Comparison of ENCODE assay signal across 8 cellular contexts in the genomic region with DNA sequence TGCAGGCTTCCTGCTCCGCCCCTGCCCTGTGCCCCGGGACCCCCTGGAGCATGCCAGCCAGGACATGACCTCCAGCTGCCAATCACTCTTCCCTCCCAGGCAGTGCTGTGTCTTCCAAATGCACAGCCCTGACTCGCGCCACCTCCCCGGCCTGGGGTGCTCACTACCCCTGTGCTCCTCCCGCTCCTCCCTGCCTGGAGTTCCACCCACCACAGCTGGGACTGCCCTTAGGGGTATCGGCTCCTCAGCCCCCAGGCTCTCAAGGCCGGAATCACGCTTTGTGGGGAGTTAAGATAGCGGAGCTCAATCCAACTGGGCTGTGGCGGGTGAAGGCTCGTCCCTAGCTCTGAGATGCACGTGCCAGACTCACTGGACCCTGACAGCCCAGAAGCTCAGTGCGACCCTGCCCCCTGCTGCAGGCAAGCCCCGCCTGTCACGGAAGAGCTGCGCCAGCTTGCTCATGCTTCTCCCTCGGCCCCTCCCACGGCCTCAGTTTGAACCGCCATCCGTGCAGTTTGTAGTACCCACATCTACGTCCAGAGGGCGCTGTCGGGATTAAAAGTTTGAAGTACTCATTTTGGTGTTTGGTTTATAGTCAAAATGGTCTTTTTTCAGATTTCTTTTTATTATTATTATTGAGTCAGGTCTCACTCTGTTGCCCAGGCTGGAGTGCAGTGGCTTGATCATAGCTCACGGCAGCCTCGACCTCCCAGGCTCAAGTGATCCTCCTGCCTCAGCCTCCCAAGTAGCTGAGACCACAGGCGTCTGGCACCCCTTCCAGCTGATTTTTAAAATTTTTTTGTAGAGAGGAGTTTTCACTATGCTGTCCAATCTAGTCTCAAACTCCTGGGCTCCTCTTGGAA.
A peak's percentile ranks its signal among the peaks of the same experiment; 100 is the strongest.
DNase-seq lines count a peak whose midpoint lies in the region; ATAC-seq and TF ChIP-seq lines count a peak whose summit lies in the region.

No MANE protein-coding gene starts in this region.

- H3K4me1 ChIP-seq in ES-I3 (ENCODE audit: insufficient read depth, low read length) (0 out of 2 replicates have a peak, but pooled peaks cover 3% of the 10 kb centered on the region), mucosa of descending colon (ENCODE audit: low read depth) (no peaks in the 10 kb centered on the region)

- H3K9ac ChIP-seq in ES-I3 (ENCODE audit: low read depth, low read length), result peak overlapping the region; percentile 46

- H3K4me3 ChIP-seq in epithelial cell of esophagus (ENCODE audit: low read length), result peak overlapping the region; percentile 28
- no peak overlapping the region for H3K4me3 ChIP-seq in mucosa of descending colon

- H3K9me3 ChIP-seq in ES-I3 (ENCODE audit: control insufficient read depth, insufficient read depth, low read length), result no peaks in the 10 kb centered on the region
- H3K9me3 ChIP-seq in mucosa of descending colon, result no peaks in the 10 kb centered on the region

- H3K36me3 Mint-ChIP-seq in activated CD4-positive, alpha-beta memory T cell treated with anti-CD3 and anti-CD28 coated beads for 36 hours, result no peaks in the 10 kb centered on the region
- H3K36me3 Mint-ChIP-seq in stimulated activated naive B cell treated with anti-CD40 and anti-IgM and Interleukin-4, amounts not matched to agents 10 μg/mL and 1 μg/mL and 100 μg/mL, for 72 hours, result no peaks in the 10 kb centered on the region

- no peak overlapping the region for H3K27ac Mint-ChIP-seq in activated CD4-positive, alpha-beta memory T cell treated with anti-CD3 and anti-CD28 coated beads for 36 hours
- H3K27ac Mint-ChIP-seq in stimulated activated naive B cell treated with anti-CD40 and anti-IgM and Interleukin-4, amounts not matched to agents 10 μg/mL and 1 μg/mL and 100 μg/mL, for 72 hours, result no peak overlapping the region

- ATAC-seq in mucosa of descending colon (peak; percentile 51), HG03039 (IDR thresholded peaks at IDR 0.05; ENCODE audit: unreplicated experiment) (no peak)
- peak; percentile 51 to 56 for ATAC-seq in stimulated activated naive B cell treated with anti-CD40 and anti-IgM and Interleukin-4, amounts not matched to agents 10 μg/mL and 1 μg/mL and 100 μg/mL, for 72 hours (replicated peaks)

- intact Hi-C loops in activated CD4-positive, alpha-beta memory T cell treated with anti-CD3 and anti-CD28 coated beads for 36 hours (cut with micrococcal nuclease), result loop anchor here (1.0 to 5.0 kb wide), 2 partner anchors 333 to 421 kb away; no protein-coding TSS in a partner anchor
- intact Hi-C loops in mucosa of descending colon (cut with DNase I, micrococcal nuclease), result no loop called here

- POLR2A ChIA-PET in activated CD4-positive, alpha-beta memory T cell treated with anti-CD3 and anti-CD28 coated beads for 36 hours (lab: Charles Lee), result no interaction called here

- peaks cover 14% of the 10 kb centered on the region for H3K27me3 Mint-ChIP-seq in activated CD4-positive, alpha-beta memory T cell treated with anti-CD3 and anti-CD28 coated beads for 36 hours
- H3K27me3 Mint-ChIP-seq in stimulated activated naive B cell treated with anti-CD40 and anti-IgM and Interleukin-4, amounts not matched to agents 10 μg/mL and 1 μg/mL and 100 μg/mL, for 72 hours, result peaks cover 23 to 43% of the 10 kb centered on the region in 2 donors

- H3K4me1 Mint-ChIP-seq in activated CD4-positive, alpha-beta memory T cell treated with anti-CD3 and anti-CD28 coated beads for 36 hours (ENCODE audit: low read depth), result peaks cover 6% of the 10 kb centered on the region
- peaks cover 7 to 9% of the 10 kb centered on the region in 2 donors for H3K4me1 Mint-ChIP-seq in stimulated activated naive B cell treated with anti-CD40 and anti-IgM and Interleukin-4, amounts not matched to agents 10 μg/mL and 1 μg/mL and 100 μg/mL, for 72 hours

- TF ChIP-seq CTCF in epithelial cell of esophagus (IDR thresholded peaks at IDR 0.05; ENCODE audit: insufficient read depth, low read depth, low read length, missing control alignments) (peak; percentile 70), mucosa of descending colon (IDR thresholded peaks at IDR 0.05) (peak; percentile 40)

- no peaks in the 10 kb centered on the region for H3K9me3 Mint-ChIP-seq in activated CD4-positive, alpha-beta memory T cell treated with anti-CD3 and anti-CD28 coated beads for 36 hours
- H3K9me3 Mint-ChIP-seq in stimulated activated naive B cell treated with anti-CD40 and anti-IgM and Interleukin-4, amounts not matched to agents 10 μg/mL and 1 μg/mL and 100 μg/mL, for 72 hours, result no peaks in the 10 kb centered on the region

- DNase-seq in KG1 (lab: John Stamatoyannopoulos, UW), result peak; percentile 4
- peak; percentile 82 for DNase-seq in activated CD4-positive, alpha-beta memory T cell treated with anti-CD3 and anti-CD28 coated beads for 36 hours
- peak; percentile 61 for DNase-seq in epithelial cell of esophagus (ENCODE audit: low read depth)
- peak in 2 of 3 donors; percentile 69 to 73 for DNase-seq in mucosa of descending colon
- DNase-seq in stimulated activated naive B cell treated with anti-CD40 and anti-IgM and Interleukin-4, amounts not matched to agents 10 μg/mL and 1 μg/mL and 100 μg/mL, for 72 hours, result peak; percentile 41
- no peak for DNase-seq in NCI-H1417 treated with DMSO at 0.1 percent for 48 hours (lab: John Stamatoyannopoulos, UW)

- H3K4me3 Mint-ChIP-seq in activated CD4-positive, alpha-beta memory T cell treated with anti-CD3 and anti-CD28 coated beads for 36 hours, result no peak overlapping the region
- no peak overlapping the region for H3K4me3 Mint-ChIP-seq in stimulated activated naive B cell treated with anti-CD40 and anti-IgM and Interleukin-4, amounts not matched to agents 10 μg/mL and 1 μg/mL and 100 μg/mL, for 72 hours

- CTCF ChIA-PET in activated CD4-positive, alpha-beta memory T cell treated with anti-CD3 and anti-CD28 coated beads for 36 hours (lab: Charles Lee), result interaction anchor here (0.6 to 1.4 kb wide), 5 partner anchors 9 to 421 kb away, joined by 3 to 4 read pairs (median 3); no protein-coding TSS in a partner anchor

- no peaks in the 10 kb centered on the region for H3K36me3 ChIP-seq in ES-I3 (ENCODE audit: insufficient read depth, low read length)
- no peaks in the 10 kb centered on the region for H3K36me3 ChIP-seq in mucosa of descending colon (ENCODE audit: low read depth)
